Comparison of ENCODE assay signal across 12 cellular contexts in the genomic region with DNA sequence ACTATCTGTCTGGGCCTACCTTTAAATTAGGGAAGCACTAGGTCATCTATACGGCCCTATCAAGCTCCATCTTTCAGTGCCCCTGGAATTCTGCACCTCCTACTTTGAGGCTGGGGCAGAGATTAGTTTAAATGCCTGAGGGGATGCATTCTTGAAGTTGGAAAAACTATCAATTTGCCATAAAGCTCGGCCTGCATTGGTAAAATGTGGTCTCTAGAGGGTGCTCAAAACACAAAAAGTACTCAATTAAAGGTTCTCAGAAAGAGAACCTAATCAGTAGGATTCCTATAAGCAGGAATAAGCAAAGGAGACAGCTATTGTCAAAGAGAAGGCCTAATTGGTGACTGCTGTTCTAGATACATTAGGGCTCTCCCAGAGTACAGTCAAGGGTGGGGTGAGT.
DNase-seq lines count a peak whose midpoint lies in the region; ATAC-seq and TF ChIP-seq lines count a peak whose summit lies in the region.
"Had no signal": no experiment of that assay in that cellular context is flagged by ENCODE, and none has a peak within 500 bp of the region (broad histone marks: within the 10 kb centered on the region; RNA-seq: fewer than 3 reads in every experiment).

No MANE protein-coding gene starts in this region.

- TF ChIP-seq POLR2A in body of pancreas (IDR thresholded peaks at IDR 0.05) = no peak

- H2BK15ac ChIP-seq in mesenchymal stem cell (ENCODE audit: low read depth, poor library complexity, severe bottlenecking) = no peak overlapping the region

- H3K9me3 ChIP-seq in HAP-1 (no peaks in the 10 kb centered on the region), body of pancreas (no peaks in the 10 kb centered on the region), mesenchymal stem cell (ENCODE audit: control insufficient read depth, low read length) (no peaks in the 10 kb centered on the region)
- no peaks in the 10 kb centered on the region for H3K9me3 ChIP-seq in CD4-positive, alpha-beta memory T cell (ENCODE audit: control insufficient read depth in 1 of 2, low read length in 2 of 2)
- H3K9me3 ChIP-seq: prostate gland, tibial nerve had no signal

- no peaks in the 10 kb centered on the region for H3K27me3 Mint-ChIP-seq in CD4-positive, alpha-beta memory T cell
- no peaks in the 10 kb centered on the region for H3K27me3 Mint-ChIP-seq in activated CD8-positive, alpha-beta memory T cell treated with anti-CD3 and anti-CD28 coated beads, Interleukin-2, amount 10 ng/mL, durations not matched to agents 7 days and 5 days
- H3K27me3 Mint-ChIP-seq: effector memory CD8-positive, alpha-beta T cell had no signal

- H3K4me1 Mint-ChIP-seq in CD4-positive, alpha-beta memory T cell = no peaks in the 10 kb centered on the region
- no peaks in the 10 kb centered on the region for H3K4me1 Mint-ChIP-seq in activated CD8-positive, alpha-beta memory T cell treated with anti-CD3 and anti-CD28 coated beads, Interleukin-2, amount 10 ng/mL, durations not matched to agents 7 days and 5 days

- H3K18ac ChIP-seq in mesenchymal stem cell (ENCODE audit: low read depth in 1 of 2, low read length in 2 of 2) = no peak overlapping the region

- no peak overlapping the region for H3K4me2 ChIP-seq in mesenchymal stem cell (ENCODE audit: low read length, poor library complexity, severe bottlenecking)

- DNase-seq in COLO829 (ENCODE audit: low spot score) (peak; percentile 20), HAP-1 (ENCODE audit: low spot score in 2 of 2) (peak; percentile 38 to 40), body of pancreas (no peak), mesenchymal stem cell (peak; percentile 0)
- DNase-seq in CD4-positive, alpha-beta memory T cell = no peak
- DNase-seq in stimulated activated CD4-positive, alpha-beta T cell treated with anti-CD3 and anti-CD28 coated beads, Interleukin-4, amount 100 ng/mL, for 24 hours = no peak
- DNase-seq in activated CD8-positive, alpha-beta memory T cell treated with anti-CD3 and anti-CD28 coated beads, Interleukin-2, amount 10 ng/mL, durations not matched to agents 7 days and 5 days = no peak
- DNase-seq: activated CD4-positive, alpha-beta T cell treated with anti-CD3 and anti-CD28 coated beads for 48 hours; effector memory CD8-positive, alpha-beta T cell had no signal

- CTCF ChIA-PET in CD4-positive, alpha-beta memory T cell (lab: Charles Lee; ENCODE audit: partially characterized antibody) = interaction anchor here (1.9 kb wide), 1 partner anchor 1435 kb away, joined by 5 read pairs; no protein-coding TSS in a partner anchor
- CTCF ChIA-PET in activated CD8-positive, alpha-beta memory T cell treated with anti-CD3 and anti-CD28 coated beads, Interleukin-2, amount 10 ng/mL, durations not matched to agents 7 days and 5 days (lab: Charles Lee) = no interaction called here

- no peak overlapping the region for H2BK12ac ChIP-seq in mesenchymal stem cell (ENCODE audit: low read length in 2 of 2)

- H3K79me1 ChIP-seq in mesenchymal stem cell (replicated peaks; ENCODE audit: low read length, poor library complexity, severe bottlenecking) = no peaks in the 10 kb centered on the region

- H3K4me3 Mint-ChIP-seq in CD4-positive, alpha-beta memory T cell = no peak overlapping the region
- H3K4me3 Mint-ChIP-seq in activated CD8-positive, alpha-beta memory T cell treated with anti-CD3 and anti-CD28 coated beads, Interleukin-2, amount 10 ng/mL, durations not matched to agents 7 days and 5 days = no peak overlapping the region
- H3K4me3 Mint-ChIP-seq: effector memory CD8-positive, alpha-beta T cell had no signal

- no peak overlapping the region for H2BK5ac ChIP-seq in mesenchymal stem cell (ENCODE audit: low read depth, low read length, poor library complexity, severe bottlenecking)

- H3K4me1 ChIP-seq in HAP-1 (no peaks in the 10 kb centered on the region), body of pancreas (no peaks in the 10 kb centered on the region), mesenchymal stem cell (ENCODE audit: control insufficient read depth, insufficient read depth, low read depth, low read length) (no peaks in the 10 kb centered on the region)
- no peaks in the 10 kb centered on the region for H3K4me1 ChIP-seq in CD4-positive, alpha-beta memory T cell (ENCODE audit: insufficient read depth, low read length)
- H3K4me1 ChIP-seq: prostate gland, tibial nerve had no signal

- H4K91ac ChIP-seq in mesenchymal stem cell (ENCODE audit: low read length) = no peak overlapping the region

- H2BK120ac ChIP-seq in mesenchymal stem cell (ENCODE audit: low read depth, low read length) = no peak overlapping the region

- H3K36me3 ChIP-seq in HAP-1 (replicated peaks) (no peaks in the 10 kb centered on the region), body of pancreas (replicated peaks in 1 of 2; ENCODE audit: insufficient read depth in 1 of 2, low read depth in 2 of 2) (no peaks in the 10 kb centered on the region), mesenchymal stem cell (ENCODE audit: control insufficient read depth in 1 of 2, insufficient read depth in 2 of 2, low read depth in 1 of 2, low read length in 2 of 2) (no peaks in the 10 kb centered on the region)
- H3K36me3 ChIP-seq in CD4-positive, alpha-beta memory T cell (ENCODE audit: insufficient read depth, low read length) = no peaks in the 10 kb centered on the region
- H3K36me3 ChIP-seq: prostate gland, tibial nerve had no signal

- H3K9ac ChIP-seq in mesenchymal stem cell (ENCODE audit: low read length) = no peak overlapping the region

- H3K14ac ChIP-seq in mesenchymal stem cell (ENCODE audit: low read length in 2 of 2) = no peak overlapping the region

- peaks cover 0 to 3% of the 10 kb centered on the region in 2 donors for H3K36me3 Mint-ChIP-seq in CD4-positive, alpha-beta memory T cell
- H3K36me3 Mint-ChIP-seq in activated CD8-positive, alpha-beta memory T cell treated with anti-CD3 and anti-CD28 coated beads, Interleukin-2, amount 10 ng/mL, durations not matched to agents 7 days and 5 days = no peaks in the 10 kb centered on the region

- H3K27ac ChIP-seq in body of pancreas (no peak overlapping the region), mesenchymal stem cell (ENCODE audit: low read length, poor library complexity, severe bottlenecking) (no peak overlapping the region)
- no peak overlapping the region for H3K27ac ChIP-seq in CD4-positive, alpha-beta memory T cell (ENCODE audit: low read depth, low read length)
- H3K27ac ChIP-seq: prostate gland, tibial nerve had no signal

- H4K8ac ChIP-seq in mesenchymal stem cell (ENCODE audit: low read length) = no peak overlapping the region

- H2AFZ ChIP-seq in mesenchymal stem cell (ENCODE audit: low read depth, low read length) = no peak overlapping the region

- intact Hi-C loops in body of pancreas (cut with DNase I) = no loop called here
- intact Hi-C loops in CD4-positive, alpha-beta memory T cell (cut with micrococcal nuclease) = no loop called here

- H3K27ac Mint-ChIP-seq in CD4-positive, alpha-beta memory T cell = no peak overlapping the region
- no peak overlapping the region for H3K27ac Mint-ChIP-seq in activated CD8-positive, alpha-beta memory T cell treated with anti-CD3 and anti-CD28 coated beads, Interleukin-2, amount 10 ng/mL, durations not matched to agents 7 days and 5 days
- H3K27ac Mint-ChIP-seq: effector memory CD8-positive, alpha-beta T cell had no signal

- H3K23ac ChIP-seq in mesenchymal stem cell (ENCODE audit: low read length in 2 of 2) = no peak overlapping the region

- TF ChIP-seq CTCF in body of pancreas (IDR thresholded peaks at IDR 0.05) = peak in 5 of 7 experiments; percentile 18 to 51 (median 32)

- no peaks in the 10 kb centered on the region for H3K27me3 ChIP-seq in HAP-1 (ENCODE audit: low read depth)
- no peaks in the 10 kb centered on the region for H3K27me3 ChIP-seq in body of pancreas
- H3K27me3 ChIP-seq in mesenchymal stem cell (ENCODE audit: control insufficient read depth in 1 of 2, insufficient read depth in 1 of 2, low read length in 2 of 2) = peaks cover 0 to 7% of the 10 kb centered on the region in 2 experiments
- H3K27me3 ChIP-seq in CD4-positive, alpha-beta memory T cell (ENCODE audit: insufficient read depth, low read length) = no peaks in the 10 kb centered on the region
- H3K27me3 ChIP-seq: tibial nerve had no signal

- no peak overlapping the region for H3K4ac ChIP-seq in mesenchymal stem cell (ENCODE audit: low read depth in 1 of 2, low read length in 2 of 2)

- POLR2A ChIA-PET in CD4-positive, alpha-beta memory T cell (lab: Charles Lee; ENCODE audit: partially characterized antibody) = no interaction called here

- peaks cover 0 to 15% (median 7%) of the 10 kb centered on the region in 8 donors for H3K9me3 Mint-ChIP-seq in CD4-positive, alpha-beta memory T cell
- peaks cover 2% of the 10 kb centered on the region for H3K9me3 Mint-ChIP-seq in activated CD8-positive, alpha-beta memory T cell treated with anti-CD3 and anti-CD28 coated beads, Interleukin-2, amount 10 ng/mL, durations not matched to agents 7 days and 5 days (ENCODE audit: low read depth)

- 0 to 17% methylated on average over 1 to 2 of the region's 2 CpGs for WGBS in body of pancreas, 2 donors
- WGBS in mesenchymal stem cell = no CpG with 5 or more reads among the region's 2 CpGs

- no peak overlapping the region for H2AK5ac ChIP-seq in mesenchymal stem cell (ENCODE audit: low read length, severe bottlenecking)

- ATAC-seq in body of pancreas (no peak), GM19023 (IDR thresholded peaks at IDR 0.05; ENCODE audit: unreplicated experiment) (no peak)
- no peak for ATAC-seq in activated CD8-positive, alpha-beta memory T cell treated with anti-CD3 and anti-CD28 coated beads, Interleukin-2, amount 10 ng/mL, durations not matched to agents 7 days and 5 days
- ATAC-seq: effector memory CD8-positive, alpha-beta T cell had no signal

- in situ Hi-C loops in HAP-1 (cut with MboI; ENCODE audit: low sequenced_read_pairs) = no loop called here

- H3K4me3 ChIP-seq in HAP-1 (no peak overlapping the region), body of pancreas (no peak overlapping the region), mesenchymal stem cell (ENCODE audit: insufficient read depth in 1 of 2, low read depth in 1 of 2, low read length in 2 of 2) (no peak overlapping the region)
- H3K4me3 ChIP-seq in CD4-positive, alpha-beta memory T cell (ENCODE audit: low read length in 2 of 2) = no peak overlapping the region
- H3K4me3 ChIP-seq: prostate gland, tibial nerve had no signal

Comparison
In these comparisons a context has a peak if more than half of its experiments do, and no peak if none do; other contexts are left out.
1. DNase-seq: peak in COLO829 (single experiment), HAP-1 (2 of 2) and mesenchymal stem cell (single experiment); none in body of pancreas (0 of 4), CD4-positive, alpha-beta memory T cell (0 of 5), stimulated activated CD4-positive, alpha-beta T cell treated with anti-CD3 and anti-CD28 coated beads, Interleukin-4, amount 100 ng/mL, for 24 hours (single experiment) and activated CD8-positive, alpha-beta memory T cell treated with anti-CD3 and anti-CD28 coated beads, Interleukin-2, amount 10 ng/mL, durations not matched to agents 7 days and 5 days (single experiment).